In the genomic region with DNA sequence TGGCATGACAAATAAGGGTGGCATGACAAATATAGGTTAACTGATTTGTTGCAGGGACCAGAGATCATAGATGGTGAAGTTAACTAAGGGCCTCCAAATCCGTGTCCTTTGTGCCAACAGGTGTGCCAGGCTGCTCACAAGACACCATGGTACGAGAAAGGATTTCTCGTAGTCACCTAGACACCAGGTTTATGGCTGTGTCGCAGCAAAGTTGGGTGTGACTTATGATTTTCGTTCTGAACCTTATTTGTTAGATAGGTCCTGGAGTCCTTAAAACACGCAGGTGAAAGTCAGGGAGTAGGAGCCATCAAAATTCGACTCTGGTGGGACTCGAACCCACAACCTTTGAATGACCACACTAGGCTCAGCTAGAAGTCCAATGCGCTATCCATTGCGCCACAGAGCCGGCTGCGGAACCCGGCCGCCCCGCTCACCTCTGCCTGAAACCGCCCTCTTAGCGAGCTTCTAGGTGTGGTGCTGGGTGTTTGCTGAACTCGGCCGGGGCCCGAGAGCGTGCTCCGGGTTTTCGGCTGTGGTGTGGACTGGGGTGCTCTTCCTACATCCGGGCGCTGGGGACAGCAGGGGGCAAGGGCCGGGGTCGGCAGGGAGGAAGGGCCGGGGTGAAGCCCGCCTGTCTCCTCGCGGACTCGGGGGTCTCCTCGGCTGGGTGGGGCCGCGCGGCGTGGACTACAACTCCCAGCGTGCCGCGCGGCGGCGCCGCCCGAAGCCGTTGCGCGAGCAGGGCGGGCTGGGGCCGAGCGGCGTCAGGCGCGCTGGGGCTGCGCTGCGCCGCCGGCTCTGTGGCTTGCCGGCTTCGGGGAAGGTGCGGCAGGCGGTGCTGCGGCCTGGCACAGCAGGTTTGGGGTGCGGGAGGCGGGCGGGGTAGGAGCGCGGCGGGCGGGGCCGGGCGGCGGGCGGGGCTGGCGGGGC, we compare ENCODE assay signal across 8 cellular contexts. TPM values are rescaled to one million over a fixed set of nuclear protein-coding genes. Genes with fewer than 3 reads are reported as not detected.
A peak's percentile ranks its signal among the peaks of the same experiment; 100 is the strongest.
DNase-seq lines count a peak whose midpoint lies in the region; ATAC-seq and TF ChIP-seq lines count a peak whose summit lies in the region.

A gene (plus strand): TSS at position 767 of the 930 bp plus-strand sequence. CDS start 2,606 bp downstream, outside the sequence.

- peak within 1 kb of the TSS; percentile 92 for H3K4me3 Mint-ChIP-seq in activated naive CD8-positive, alpha-beta T cell treated with anti-CD3 and anti-CD28 coated beads, Interleukin-2, amount 10 ng/mL, durations not matched to agents 7 days and 5 days

- peak within 1 kb of the TSS; percentile 68 for H3K9ac ChIP-seq in MM.1S (ENCODE audit: low read length)
- H3K9ac ChIP-seq in parathyroid adenoma, result no peak within 1 kb of the TSS

- intact Hi-C loops in Right ventricle myocardium superior (cut with DNase I), result loop anchor here (2.0 kb wide), 1 partner anchor 45 kb away; no protein-coding TSS in a partner anchor

- H3F3A ChIP-seq in MM.1S (ENCODE audit: insufficient read depth, low read length), result peaks cover 23% of the 10 kb centered on the region

- no peaks in the 10 kb centered on the region for H3K9me2 ChIP-seq in MM.1S (replicated peaks; ENCODE audit: insufficient read depth, low read length)

- H3K36me3 ChIP-seq in MM.1S (replicated peaks; ENCODE audit: insufficient read depth, low read length) (no peaks in the 10 kb centered on the region), parathyroid adenoma (ENCODE audit: control insufficient read depth, insufficient read depth, low read length) (no peaks in the 10 kb centered on the region), tibial nerve (peaks cover 0 to 26% (median 10%) of the 10 kb centered on the region in 3 donors)

- H3K79me2 ChIP-seq in MM.1S (ENCODE audit: low read length) (peaks cover 5% of the 10 kb centered on the region; the same call in 1 of the 2 replicates), parathyroid adenoma (no peaks in the 10 kb centered on the region)

- H3K9me3 ChIP-seq in MM.1S (replicated peaks; ENCODE audit: insufficient read depth, low read length) (no peaks in the 10 kb centered on the region), parathyroid adenoma (ENCODE audit: control insufficient read depth, low read length) (no peaks in the 10 kb centered on the region), tibial nerve (no peaks in the 10 kb centered on the region)

- DNase-seq in EL, result peak; percentile 80
- peak; percentile 49 for DNase-seq in H4 (ENCODE audit: low spot score)
- DNase-seq in MM.1S, result peak; percentile 91
- peak; percentile 50 to 73 for DNase-seq in SW 1271 (lab: John Stamatoyannopoulos, UW)
- peak; percentile 90 for DNase-seq in activated naive CD8-positive, alpha-beta T cell treated with anti-CD3 and anti-CD28 coated beads, Interleukin-2, amount 10 ng/mL, durations not matched to agents 7 days and 5 days
- DNase-seq in Right ventricle myocardium superior, result peak; percentile 84
- peak; percentile 28 to 37 for DNase-seq in tibial nerve (ENCODE audit: low spot score in 2 of 2)

- peak within 1 kb of the TSS; percentile 90 for H3K4me2 ChIP-seq in MM.1S (ENCODE audit: low read depth, low read length)
- H3K4me2 ChIP-seq in parathyroid adenoma (ENCODE audit: low read length), result peak within 1 kb of the TSS; percentile 77

- peak; percentile 90 for ATAC-seq in activated naive CD8-positive, alpha-beta T cell treated with anti-CD3 and anti-CD28 coated beads, Interleukin-2, amount 10 ng/mL, durations not matched to agents 7 days and 5 days (ENCODE audit: low read depth)
- ATAC-seq in Right ventricle myocardium superior (ENCODE audit: poor library complexity), result peak; percentile 95

- POLR2A ChIA-PET in activated naive CD8-positive, alpha-beta T cell treated with anti-CD3 and anti-CD28 coated beads, Interleukin-2, amount 10 ng/mL, durations not matched to agents 7 days and 5 days (lab: Charles Lee), result interaction anchor here (0.8 to 1.0 kb wide), 2 partner anchors 40 to 64 kb away, joined by 3 to 4 read pairs; a partner anchor contains a TSS

- TF ChIP-seq POLR2A in tibial nerve (IDR thresholded peaks at IDR 0.05), result peak in 1 of 2 donors; percentile 21

- H2AFZ ChIP-seq in MM.1S (ENCODE audit: low read length), result peak within 1 kb of the TSS; percentile 91
- peak within 1 kb of the TSS; percentile 62 for H2AFZ ChIP-seq in parathyroid adenoma

- no peaks in the 10 kb centered on the region for H3K4me1 ChIP-seq in MM.1S (ENCODE audit: low read length)
- H3K4me1 ChIP-seq in parathyroid adenoma, result no peaks in the 10 kb centered on the region
- H3K4me1 ChIP-seq in tibial nerve, result peaks cover 0 to 19% (median 10%) of the 10 kb centered on the region in 4 donors

- no peak for TF ChIP-seq EP300 in tibial nerve (IDR thresholded peaks at IDR 0.05)

- H3K27me3 Mint-ChIP-seq in activated naive CD8-positive, alpha-beta T cell treated with anti-CD3 and anti-CD28 coated beads, Interleukin-2, amount 10 ng/mL, durations not matched to agents 7 days and 5 days, result no peaks in the 10 kb centered on the region

- no peaks in the 10 kb centered on the region for H3K9me3 Mint-ChIP-seq in activated naive CD8-positive, alpha-beta T cell treated with anti-CD3 and anti-CD28 coated beads, Interleukin-2, amount 10 ng/mL, durations not matched to agents 7 days and 5 days

- no peaks in the 10 kb centered on the region for H3K36me3 Mint-ChIP-seq in activated naive CD8-positive, alpha-beta T cell treated with anti-CD3 and anti-CD28 coated beads, Interleukin-2, amount 10 ng/mL, durations not matched to agents 7 days and 5 days

- H3K27me3 ChIP-seq in MM.1S (replicated peaks; ENCODE audit: insufficient read depth, low read length), result no peaks in the 10 kb centered on the region
- no peaks in the 10 kb centered on the region for H3K27me3 ChIP-seq in parathyroid adenoma (ENCODE audit: control insufficient read depth, insufficient read depth, low read length)
- no peaks in the 10 kb centered on the region for H3K27me3 ChIP-seq in tibial nerve

- TF ChIP-seq CTCF in MM.1S (IDR thresholded peaks at IDR 0.05; ENCODE audit: low read length), result no peak
- no peak for TF ChIP-seq CTCF in parathyroid adenoma (IDR thresholded peaks at IDR 0.05)
- peak in 1 of 5 experiments; percentile 14 for TF ChIP-seq CTCF in tibial nerve (IDR thresholded peaks at IDR 0.05)

- no peaks in the 10 kb centered on the region for H4K20me1 ChIP-seq in MM.1S (ENCODE audit: insufficient read depth, low read length)

- H3K27ac Mint-ChIP-seq in activated naive CD8-positive, alpha-beta T cell treated with anti-CD3 and anti-CD28 coated beads, Interleukin-2, amount 10 ng/mL, durations not matched to agents 7 days and 5 days, result peak within 1 kb of the TSS; percentile 92

- peaks cover 4% of the 10 kb centered on the region for H3K4me1 Mint-ChIP-seq in activated naive CD8-positive, alpha-beta T cell treated with anti-CD3 and anti-CD28 coated beads, Interleukin-2, amount 10 ng/mL, durations not matched to agents 7 days and 5 days

- WGBS in tibial nerve, 2 donors, result 9 to 17% methylated on average over 29 to 52 of the region's 75 CpGs

- peak within 1 kb of the TSS; percentile 92 for H3K4me3 ChIP-seq in MM.1S (ENCODE audit: low read length)
- peak within 1 kb of the TSS; percentile 64 for H3K4me3 ChIP-seq in parathyroid adenoma (ENCODE audit: low read depth, low read length)
- peak within 1 kb of the TSS; percentile 78 to 92 (median 88) for H3K4me3 ChIP-seq in tibial nerve

- H3K27ac ChIP-seq in MM.1S (ENCODE audit: low read length) (peak within 1 kb of the TSS; percentile 69; the same call in 1 of the 2 replicates), parathyroid adenoma (no peak within 1 kb of the TSS), tibial nerve (peak within 1 kb of the TSS; percentile 21 to 82 (median 79))

RNA-seq across cellular contexts. Expression of the gene that starts here (rescaled TPM):
- total RNA-seq in H4 (2014; rRNA removed; shearing (Covaris generic)), result 15.1 and 21.9 TPM in 2 replicates
- total RNA-seq in activated naive CD8-positive, alpha-beta T cell treated with anti-CD3 and anti-CD28 coated beads, Interleukin-2, amount 10 ng/mL, durations not matched to agents 7 days and 5 days, result 10 to 100 TPM; 13.6 to 13.9 TPM
- 19.0 TPM for total RNA-seq in Right ventricle myocardium superior
- total RNA-seq in tibial nerve, result 10 to 100 TPM; 13.5 to 33.3 (median 18.0) TPM

Comparison
In these comparisons a context has a peak if more than half of its experiments do, and no peak if none do; other contexts are left out.
1. DNase-seq: peak in every context shown above with its lines; median percentile 91 in MM.1S; 90 in activated naive CD8-positive, alpha-beta T cell treated with anti-CD3 and anti-CD28 coated beads, Interleukin-2, amount 10 ng/mL, durations not matched to agents 7 days and 5 days; 84 in Right ventricle myocardium superior; 80 in EL; 62 in SW 1271; 49 in H4; 32 in tibial nerve.